In the genomic region with DNA sequence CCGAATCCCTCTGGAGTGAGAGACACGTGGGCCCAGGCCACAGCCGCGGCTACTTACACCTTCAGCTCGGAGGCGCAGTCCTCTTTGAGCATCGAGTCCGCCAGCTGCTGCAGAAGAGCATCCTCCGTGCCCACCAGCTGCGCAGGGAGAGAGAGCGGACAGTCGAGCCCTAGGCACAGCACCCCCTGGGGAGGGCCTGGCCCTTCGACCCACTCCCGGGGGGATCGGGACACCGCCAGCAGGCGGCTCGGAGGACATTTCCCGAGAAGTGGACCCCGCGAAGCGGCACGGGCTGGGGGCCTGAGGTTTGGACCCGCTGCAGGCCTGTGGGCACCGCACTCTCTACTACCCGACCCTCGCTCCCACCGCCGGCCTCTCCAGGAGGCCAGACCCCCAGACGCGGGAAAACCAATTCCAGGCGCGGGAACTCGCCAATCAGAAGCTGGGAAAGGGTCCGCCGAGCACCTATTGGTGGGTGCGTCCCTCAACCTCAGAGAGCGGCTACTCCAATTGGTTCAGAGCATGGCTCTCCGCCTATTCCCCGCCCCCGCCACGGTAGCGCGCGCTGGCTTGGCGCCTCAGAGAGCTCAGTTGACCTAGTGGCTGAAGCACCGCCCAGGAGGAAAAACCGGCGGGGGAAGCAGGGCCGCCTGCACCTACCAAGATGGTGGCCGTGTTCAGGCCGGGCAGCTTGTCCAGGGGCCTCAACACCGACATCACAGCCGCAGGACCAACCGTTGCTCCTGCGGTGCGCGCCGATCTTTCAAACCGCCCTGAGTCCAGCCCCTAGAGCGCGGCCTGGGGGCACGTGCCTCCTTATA, we compare ENCODE assay signal across 8 cellular contexts. TPM values are rescaled to one million over a fixed set of nuclear protein-coding genes. Genes with fewer than 3 reads are reported as not detected.
A peak's percentile ranks its signal among the peaks of the same experiment; 100 is the strongest.
DNase-seq lines count a peak whose midpoint lies in the region; ATAC-seq and TF ChIP-seq lines count a peak whose summit lies in the region.

A gene with protein sequence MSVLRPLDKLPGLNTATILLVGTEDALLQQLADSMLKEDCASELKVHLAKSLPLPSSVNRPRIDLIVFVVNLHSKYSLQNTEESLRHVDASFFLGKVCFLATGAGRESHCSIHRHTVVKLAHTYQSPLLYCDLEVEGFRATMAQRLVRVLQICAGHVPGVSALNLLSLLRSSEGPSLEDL (minus strand): TSS at position 793 of the 821 bp plus-strand sequence. CDS start 76 bp downstream, at position 717.

- peaks cover 0 to 33% (median 21%) of the 10 kb centered on the region in 4 donors for H3K4me1 Mint-ChIP-seq in CD4-positive, CD25-positive, alpha-beta regulatory T cell

- DNase-seq in CD4-positive, CD25-positive, alpha-beta regulatory T cell: peak; percentile 84 to 95 (median 88)
- DNase-seq in NCI-H748 treated with DMSO at 0.1 percent for 48 hours (lab: John Stamatoyannopoulos, UW): peak; percentile 95
- peak; percentile 83 to 84 for DNase-seq in activated CD4-positive, alpha-beta T cell treated with anti-CD3 and anti-CD28 coated beads, Interleukin-2, amount 50 U/mL, for 4 hours
- peak; percentile 83 to 96 for DNase-seq in dermis microvascular lymphatic vessel endothelial cell (ENCODE audit: low read depth in 2 of 2)
- peak; percentile 91 to 97 for DNase-seq in left lung
- DNase-seq in stimulated activated CD4-positive, alpha-beta T cell treated with anti-CD3 and anti-CD28 coated beads, Interleukin-2, amount 100 ng/mL, for 4 hours (ENCODE audit: low read depth): peak; percentile 81

- H3K27me3 Mint-ChIP-seq in CD4-positive, CD25-positive, alpha-beta regulatory T cell: no peaks in the 10 kb centered on the region

- H3K36me3 Mint-ChIP-seq in CD4-positive, CD25-positive, alpha-beta regulatory T cell: no peaks in the 10 kb centered on the region

- H3K27me3 ChIP-seq in CD4-positive, CD25-positive, alpha-beta regulatory T cell (ENCODE audit: control insufficient read depth, insufficient read depth, low read length): no peaks in the 10 kb centered on the region
- no peaks in the 10 kb centered on the region for H3K27me3 ChIP-seq in left lung

- peaks cover 21% of the 10 kb centered on the region for H3K4me1 ChIP-seq in CD4-positive, CD25-positive, alpha-beta regulatory T cell (ENCODE audit: control insufficient read depth, insufficient read depth, low read length, poor library complexity, severe bottlenecking)
- H3K4me1 ChIP-seq in left lung: peaks cover 0 to 17% of the 10 kb centered on the region in 2 donors

- no peaks in the 10 kb centered on the region for H3K36me3 ChIP-seq in CD4-positive, CD25-positive, alpha-beta regulatory T cell (ENCODE audit: control insufficient read depth, insufficient read depth, low read length)
- no peaks in the 10 kb centered on the region for H3K36me3 ChIP-seq in left lung

- no peaks in the 10 kb centered on the region for H3K9me3 Mint-ChIP-seq in CD4-positive, CD25-positive, alpha-beta regulatory T cell

- peak within 1 kb of the TSS; percentile 60 to 91 (median 86) for H3K27ac Mint-ChIP-seq in CD4-positive, CD25-positive, alpha-beta regulatory T cell

- no peak for TF ChIP-seq CTCF in left lung (IDR thresholded peaks at IDR 0.05)

- peak within 1 kb of the TSS; percentile 74 for H3K4me3 ChIP-seq in CD4-positive, CD25-positive, alpha-beta regulatory T cell (ENCODE audit: low read depth, low read length)
- peak within 1 kb of the TSS; percentile 67 to 90 for H3K4me3 ChIP-seq in left lung

- ATAC-seq in CD4-positive, CD25-positive, alpha-beta regulatory T cell (ENCODE audit: low read depth in 2 of 2): peak; percentile 93 to 95
- ATAC-seq in GM19395 (IDR thresholded peaks at IDR 0.05; ENCODE audit: unreplicated experiment) (peak; percentile 79), HG03558 (IDR thresholded peaks at IDR 0.05; ENCODE audit: extremely low read depth, unreplicated experiment) (peak; percentile 40), left lung (peak; percentile 98)

- H3K9me3 ChIP-seq in CD4-positive, CD25-positive, alpha-beta regulatory T cell (ENCODE audit: control insufficient read depth in 2 of 2, low read length in 2 of 2): no peaks in the 10 kb centered on the region
- H3K9me3 ChIP-seq in left lung: no peaks in the 10 kb centered on the region

- peak within 1 kb of the TSS; percentile 95 to 98 (median 96) for H3K4me3 Mint-ChIP-seq in CD4-positive, CD25-positive, alpha-beta regulatory T cell

- peak within 1 kb of the TSS; percentile 63 for H3K27ac ChIP-seq in CD4-positive, CD25-positive, alpha-beta regulatory T cell (ENCODE audit: insufficient read depth, low read length, poor library complexity, severe bottlenecking)
- H3K27ac ChIP-seq in left lung: peak within 1 kb of the TSS in 1 of 2 donors; percentile 24

- intact Hi-C loops in left lung (cut with DNase I): loop anchor here in 1 of 2 donors (10.0 kb wide), 1 partner anchor 122 kb away; no protein-coding TSS in a partner anchor

RNA-seq across cellular contexts. Expression of the gene that starts here (rescaled TPM):
- total RNA-seq in CD4-positive, CD25-positive, alpha-beta regulatory T cell: 33.9 TPM
- 10 to 100 TPM; 52.9 to 75.7 (median 65.8) TPM for polyA plus RNA-seq in CD4-positive, CD25-positive, alpha-beta regulatory T cell
- 14.4 and 30.0 TPM in 2 replicates for total RNA-seq in dermis microvascular lymphatic vessel endothelial cell
- total RNA-seq in left lung: 10 to 100 TPM in 1 of 2 donors, 1 to 10 TPM in 1; 9.6 to 12.0 TPM

Comparison
In these comparisons a context has a peak if more than half of its experiments do, and no peak if none do; other contexts are left out.
1. ATAC-seq: peak in every context shown above with its lines; median percentile 98 in left lung; 94 in CD4-positive, CD25-positive, alpha-beta regulatory T cell; 79 in GM19395; 40 in HG03558.